Comparison of ENCODE assay signal across 11 cellular contexts in the genomic region with DNA sequence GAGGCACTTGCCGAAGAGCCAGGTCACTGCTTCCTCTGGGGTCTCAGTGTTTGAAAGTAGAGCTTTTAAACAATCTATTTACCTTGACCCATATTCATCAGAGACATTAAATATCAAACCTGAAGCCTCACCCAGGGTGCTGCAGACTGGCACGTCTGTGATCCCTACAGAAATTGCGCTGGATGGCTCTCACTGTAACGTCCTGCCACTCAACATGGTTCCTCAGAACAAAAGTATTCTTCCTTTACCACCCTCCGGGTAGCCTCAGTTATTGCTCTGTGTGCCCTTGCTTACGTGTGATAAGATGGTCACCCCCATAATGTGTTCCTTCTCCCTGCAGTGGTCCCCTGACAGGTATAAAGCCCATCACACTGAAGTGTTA.
DNase-seq lines count a peak whose midpoint lies in the region; ATAC-seq and TF ChIP-seq lines count a peak whose summit lies in the region.
"Had no signal": no experiment of that assay in that cellular context is flagged by ENCODE, and none has a peak within 500 bp of the region (broad histone marks: within the 10 kb centered on the region; RNA-seq: fewer than 3 reads in every experiment).

No MANE protein-coding gene starts in this region.

- no peak overlapping the region for H3K4me3 ChIP-seq in PC-9
- no peak overlapping the region for H3K4me3 ChIP-seq in right cardiac atrium (ENCODE audit: low read length)
- no peak overlapping the region for H3K4me3 ChIP-seq in suprapubic skin

- 87% methylated on average over 6 of the region's 6 CpGs for WGBS in right cardiac atrium
- 85% methylated on average over 6 of the region's 6 CpGs for WGBS in suprapubic skin

- H2AFZ ChIP-seq in PC-9, result no peak overlapping the region

- peak overlapping the region; percentile 17 to 57 for H3K4me3 Mint-ChIP-seq in activated T-cell treated with anti-CD3 and anti-CD28 coated beads, Interleukin-2, amount 50 U/mL, for 72 hours

- intact Hi-C loops in PC-9 (cut with micrococcal nuclease; ENCODE audit: unreplicated experiment) (loop anchor here (1.0 to 5.0 kb wide), 2 partner anchors 74 to 189 kb away; no protein-coding TSS in a partner anchor), right cardiac atrium (cut with DNase I) (no loop called here)

- H3K4me1 ChIP-seq in PC-9 (replicated peaks; ENCODE audit: insufficient read depth), result peaks cover 30% of the 10 kb centered on the region
- peaks cover 3% of the 10 kb centered on the region for H3K4me1 ChIP-seq in right cardiac atrium (ENCODE audit: control insufficient read depth, insufficient read depth, low read length)
- peaks cover 20% of the 10 kb centered on the region for H3K4me1 ChIP-seq in suprapubic skin

- H3K4me1 Mint-ChIP-seq in activated T-cell treated with anti-CD3 and anti-CD28 coated beads, Interleukin-2, amount 50 U/mL, for 72 hours (ENCODE audit: low read depth), result peaks cover 38% of the 10 kb centered on the region

- no peaks in the 10 kb centered on the region for H4K20me1 ChIP-seq in PC-9 (ENCODE audit: insufficient read depth)

- TF ChIP-seq EP300 in suprapubic skin (IDR thresholded peaks at IDR 0.05), result no peak

- H3K27ac Mint-ChIP-seq in activated T-cell treated with anti-CD3 and anti-CD28 coated beads, Interleukin-2, amount 50 U/mL, for 72 hours, result peak overlapping the region; percentile 85

- H3K27me3 Mint-ChIP-seq in activated T-cell treated with anti-CD3 and anti-CD28 coated beads, Interleukin-2, amount 50 U/mL, for 72 hours (ENCODE audit: low read depth), result no peaks in the 10 kb centered on the region
- H3K27me3 Mint-ChIP-seq: naive B cell had no signal

- 0 out of 2 replicates have a peak overlapping the region, but pooled peaks have one; percentile 41 for H3K4me2 ChIP-seq in PC-9

- H3K27me3 ChIP-seq in PC-9 (ENCODE audit: insufficient read depth, low read depth), result no peaks in the 10 kb centered on the region
- no peaks in the 10 kb centered on the region for H3K27me3 ChIP-seq in right cardiac atrium (ENCODE audit: control insufficient read depth, insufficient read depth)
- H3K27me3 ChIP-seq in suprapubic skin, result no peaks in the 10 kb centered on the region

- no peaks in the 10 kb centered on the region for H3K9me3 ChIP-seq in PC-9 (ENCODE audit: insufficient read depth, low read depth)
- no peaks in the 10 kb centered on the region for H3K9me3 ChIP-seq in right cardiac atrium (ENCODE audit: control insufficient read depth, low read length)
- no peaks in the 10 kb centered on the region for H3K9me3 ChIP-seq in suprapubic skin

- POLR2A ChIA-PET in PC-9 (lab: Charles Lee; ENCODE audit: unreplicated experiment), result no interaction called here

- H3K27ac ChIP-seq in PC-9, result no peak overlapping the region
- peak overlapping the region; percentile 23 for H3K27ac ChIP-seq in right cardiac atrium (ENCODE audit: low read length)
- peak overlapping the region; percentile 65 for H3K27ac ChIP-seq in suprapubic skin

- H3F3A ChIP-seq in PC-9 (ENCODE audit: insufficient read depth, low read depth), result peaks cover 17% of the 10 kb centered on the region

- no peak for TF ChIP-seq POLR2A in suprapubic skin (IDR thresholded peaks at IDR 0.05)

- no peaks in the 10 kb centered on the region for H3K79me2 ChIP-seq in PC-9 (ENCODE audit: low read depth)

- peak; percentile 8 to 21 for ATAC-seq in activated T-cell treated with anti-CD3 and anti-CD28 coated beads, Interleukin-2, amount 50 U/mL, for 72 hours (replicated peaks in 1 of 2)
- ATAC-seq in right cardiac atrium (no peak), GM18502 (IDR thresholded peaks at IDR 0.05; ENCODE audit: poor library complexity, unreplicated experiment) (no peak)

- H3K9me3 Mint-ChIP-seq in activated T-cell treated with anti-CD3 and anti-CD28 coated beads, Interleukin-2, amount 50 U/mL, for 72 hours, result peaks cover 0 to 5% of the 10 kb centered on the region in 2 donors

- H3K36me3 ChIP-seq in PC-9 (ENCODE audit: low read depth) (0 out of 2 replicates have a peak, but pooled peaks cover 4% of the 10 kb centered on the region), suprapubic skin (no peaks in the 10 kb centered on the region)

- DNase-seq in activated T-cell treated with anti-CD3 and anti-CD28 coated beads, Interleukin-2, amount 50 U/mL, for 72 hours, result no peak
- DNase-seq in activated T-cell treated with anti-CD3 and anti-CD28 coated beads for 4 hours (no peak), PC-9 (no peak), right cardiac atrium (no peak), suprapubic skin (ENCODE audit: low spot score in 2 of 2) (no peak), RKO (ENCODE audit: low spot score) (no peak), NCI-H2081 treated with DMSO at 0.1 percent for 48 hours (lab: John Stamatoyannopoulos, UW) (no peak)
- DNase-seq: DMS 273 treated with DMSO at 0.1 percent for 48 hours, foreskin fibroblast, naive B cell had no signal

- no peaks in the 10 kb centered on the region for H3K9me2 ChIP-seq in PC-9 (ENCODE audit: insufficient read depth)

- no peak for TF ChIP-seq CTCF in PC-9 (conservative IDR thresholded peaks at IDR 0.05)
- no peak for TF ChIP-seq CTCF in suprapubic skin (IDR thresholded peaks at IDR 0.05)

- CTCF ChIA-PET in PC-9 (lab: Charles Lee), result interaction anchor here (1.2 kb wide), 1 partner anchor 69 kb away, joined by 3 read pairs; no protein-coding TSS in a partner anchor

- BruUV-seq in PC-9 (replicated peaks; lab: Mats Ljungman, UMichigan), result no TSS peak

- H3K36me3 Mint-ChIP-seq in activated T-cell treated with anti-CD3 and anti-CD28 coated beads, Interleukin-2, amount 50 U/mL, for 72 hours (ENCODE audit: insufficient read depth in 2 of 2), result peaks cover 3 to 4% of the 10 kb centered on the region in 2 donors
- H3K36me3 Mint-ChIP-seq: naive B cell had no signal

Comparison
In these comparisons a context has a peak if more than half of its experiments do, and no peak if none do; other contexts are left out.
1. ATAC-seq: peak in activated T-cell treated with anti-CD3 and anti-CD28 coated beads, Interleukin-2, amount 50 U/mL, for 72 hours (2 of 2); none in right cardiac atrium (0 of 2) and GM18502 (single experiment).